Comparison of ENCODE assay signal across 8 cellular contexts in the genomic region with DNA sequence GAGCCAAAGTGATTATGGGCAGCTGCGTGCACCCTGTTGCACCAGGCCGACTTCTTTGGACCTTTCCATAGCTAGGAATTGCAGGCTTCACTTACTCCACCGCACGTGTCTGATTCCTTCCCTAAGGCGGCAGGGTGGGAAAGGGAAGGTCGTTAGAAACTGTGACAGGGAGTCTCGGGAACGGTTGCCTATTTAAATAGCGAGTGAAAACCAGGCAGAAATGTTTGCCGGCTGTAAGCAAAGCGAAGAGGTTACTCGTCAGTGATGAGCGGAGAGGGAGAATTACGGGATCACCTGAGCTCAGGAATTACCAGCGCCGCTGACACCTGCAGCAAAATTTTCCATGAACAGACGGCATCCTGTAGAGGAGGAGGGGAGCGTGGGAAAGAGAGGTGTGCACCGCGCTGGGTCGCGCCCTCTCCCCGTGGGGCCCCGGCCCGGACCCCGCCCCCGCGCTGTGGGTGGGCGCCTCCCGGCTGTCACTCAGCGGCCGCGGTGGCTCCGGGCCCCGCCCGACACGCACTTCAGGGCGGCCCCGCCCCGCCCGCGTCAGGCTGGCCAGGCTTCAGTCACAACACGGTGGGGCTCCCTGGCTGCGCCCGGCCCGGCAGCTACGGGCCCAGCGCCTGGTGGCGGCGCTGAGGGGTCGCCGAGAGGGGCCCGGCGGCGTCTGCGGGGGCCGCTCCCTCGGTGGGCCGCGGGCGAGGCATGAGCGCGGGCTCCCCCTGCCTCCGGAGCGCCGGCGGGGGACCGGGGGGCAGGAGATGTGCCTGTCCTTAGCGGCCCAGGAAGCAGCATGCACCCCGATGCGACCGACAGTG. TPM values are rescaled to one million over a fixed set of nuclear protein-coding genes. Genes with fewer than 3 reads are reported as not detected.
A peak's percentile ranks its signal among the peaks of the same experiment; 100 is the strongest.
DNase-seq lines count a peak whose midpoint lies in the region; ATAC-seq and TF ChIP-seq lines count a peak whose summit lies in the region.

A gene (plus strand): TSS at position 568 of the 821 bp plus-strand sequence. CDS start 229 bp downstream, at position 797.

- H3K36me3 Mint-ChIP-seq in Calu3 (ENCODE audit: insufficient read depth, unreplicated experiment): peaks cover 32% of the 10 kb centered on the region
- no peaks in the 10 kb centered on the region for H3K36me3 Mint-ChIP-seq in nephron (ENCODE audit: low read depth)

- peak within 1 kb of the TSS; percentile 96 for H3K4me3 ChIP-seq in fibroblast of the aortic adventitia (ENCODE audit: low read depth, low read length)

- CTCF ChIA-PET in Calu3 (lab: Charles Lee): interaction anchor here (0.6 kb wide), 1 partner anchor 12 kb away, joined by 3 read pairs; no protein-coding TSS in a partner anchor

- ATAC-seq in GM19468 (IDR thresholded peaks at IDR 0.05; ENCODE audit: extremely low read depth, unreplicated experiment): peak; percentile 59
- ATAC-seq in stimulated activated naive CD8-positive, alpha-beta T cell treated with anti-CD3 and anti-CD28 coated beads, Interleukin-15, amount 100 ng/mL, for 72 hours: peak; percentile 94

- TF ChIP-seq CTCF in Calu3 (IDR thresholded peaks at IDR 0.05; ENCODE audit: unreplicated experiment): no peak
- no peak for TF ChIP-seq CTCF in fibroblast of the aortic adventitia (IDR thresholded peaks at IDR 0.05; ENCODE audit: insufficient read depth, low read length)
- TF ChIP-seq CTCF in nephron (IDR thresholded peaks at IDR 0.05; ENCODE audit: unreplicated experiment in 3 of 3): no peak

- H3K27ac Mint-ChIP-seq in Calu3 (ENCODE audit: unreplicated experiment) (peak within 1 kb of the TSS; percentile 91), nephron (peak within 1 kb of the TSS; percentile 73 to 96 (median 95))
- H3K27ac Mint-ChIP-seq in stimulated activated naive CD8-positive, alpha-beta T cell treated with anti-CD3 and anti-CD28 coated beads, Interleukin-15, amount 100 ng/mL, for 72 hours: peak within 1 kb of the TSS; percentile 59 to 89

- no peaks in the 10 kb centered on the region for H3K27me3 Mint-ChIP-seq in Calu3 (ENCODE audit: unreplicated experiment)
- peaks cover 16% of the 10 kb centered on the region for H3K27me3 Mint-ChIP-seq in nephron (ENCODE audit: low read depth)
- H3K27me3 Mint-ChIP-seq in stimulated activated naive CD8-positive, alpha-beta T cell treated with anti-CD3 and anti-CD28 coated beads, Interleukin-15, amount 100 ng/mL, for 72 hours: no peaks in the 10 kb centered on the region

- no TSS peak for BruUV-seq in Calu3 (replicated peaks; lab: Mats Ljungman, UMichigan)

- H3K4me3 Mint-ChIP-seq in Calu3 (ENCODE audit: low read depth, unreplicated experiment) (peak within 1 kb of the TSS; percentile 80), nephron (peak within 1 kb of the TSS; percentile 93 to 96 (median 94))
- H3K4me3 Mint-ChIP-seq in stimulated activated naive CD8-positive, alpha-beta T cell treated with anti-CD3 and anti-CD28 coated beads, Interleukin-15, amount 100 ng/mL, for 72 hours: peak within 1 kb of the TSS; percentile 90 to 94

- H3K4me1 Mint-ChIP-seq in Calu3 (ENCODE audit: low read depth, unreplicated experiment) (peaks cover 16% of the 10 kb centered on the region), nephron (peaks cover 40% of the 10 kb centered on the region)
- peaks cover 47% of the 10 kb centered on the region for H3K4me1 Mint-ChIP-seq in stimulated activated naive CD8-positive, alpha-beta T cell treated with anti-CD3 and anti-CD28 coated beads, Interleukin-15, amount 100 ng/mL, for 72 hours

- H3K9me3 Mint-ChIP-seq in Calu3 (ENCODE audit: low read depth, unreplicated experiment): no peaks in the 10 kb centered on the region
- no peaks in the 10 kb centered on the region for H3K9me3 Mint-ChIP-seq in nephron
- H3K9me3 Mint-ChIP-seq in stimulated activated naive CD8-positive, alpha-beta T cell treated with anti-CD3 and anti-CD28 coated beads, Interleukin-15, amount 100 ng/mL, for 72 hours: no peaks in the 10 kb centered on the region

- DNase-seq in Calu3 (peak; percentile 85), HT-29 (ENCODE audit: low spot score) (peak; percentile 63), RPMI8226 (peak; percentile 86), fibroblast of the aortic adventitia (ENCODE audit: low read depth) (peak; percentile 54)
- DNase-seq in activated effector memory CD4-positive, alpha-beta T cell treated with Interleukin-2 at 50 U/mL for 16 hours: peak; percentile 81
- DNase-seq in stimulated activated naive CD8-positive, alpha-beta T cell treated with anti-CD3 and anti-CD28 coated beads, Interleukin-15, amount 100 ng/mL, for 72 hours: peak; percentile 88 to 91

- intact Hi-C loops in Calu3 (cut with micrococcal nuclease; ENCODE audit: unreplicated experiment): no loop called here

RNA-seq across cellular contexts. Expression of the gene that starts here (rescaled TPM):
- total RNA-seq in Calu3 (2022): 15.9 and 16.1 TPM in 2 replicates
- total RNA-seq in HT-29 (2014; rRNA removed; shearing (Covaris generic)): 3.3 and 4.8 TPM in 2 replicates
- total RNA-seq in fibroblast of the aortic adventitia (ENCODE audit: low replicate concordance): 27.5 and 102 TPM in 2 replicates

Comparison
In these comparisons a context has a peak if more than half of its experiments do, and no peak if none do; other contexts are left out.
1. Peak in every context shown above with its lines: DNase-seq, ATAC-seq and H3K4me3 ChIP-seq.